29 cellular contexts compared by ENCODE assay signal in the genomic region with DNA sequence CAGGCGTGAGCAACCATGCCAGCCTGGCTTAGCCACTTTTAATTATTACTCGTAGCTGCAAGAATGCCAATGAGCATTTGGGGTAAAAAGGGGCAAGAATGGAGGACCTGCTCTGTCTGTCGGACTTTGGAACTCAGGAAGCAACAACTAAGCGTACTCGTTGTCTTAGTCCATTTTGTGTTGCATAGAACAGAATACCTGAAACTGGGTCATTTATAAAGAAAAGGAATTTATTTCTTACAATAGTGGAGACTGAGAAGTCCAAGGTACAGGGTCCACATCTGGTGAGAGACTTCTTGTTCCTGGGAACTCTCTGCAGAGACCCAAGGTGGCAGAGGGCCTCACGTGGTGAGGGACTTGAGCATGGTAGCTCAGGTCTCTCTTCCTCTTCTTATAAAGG.
"Had no signal": no experiment of that assay in that cellular context is flagged by ENCODE, and none has a peak within 500 bp of the region (broad histone marks: within the 10 kb centered on the region; RNA-seq: fewer than 3 reads in every experiment).

No MANE protein-coding gene starts in this region.

- H3K4me1 ChIP-seq: adrenal gland, body of pancreas, colonic mucosa, esophagus squamous epithelium, gastroesophageal sphincter had no signal

- H3K27ac ChIP-seq: adrenal gland, body of pancreas, cardiac muscle cell, colonic mucosa, epithelial cell of prostate, esophagus squamous epithelium, gastroesophageal sphincter, heart right ventricle had no signal

- ATAC-seq: activated CD4-positive, alpha-beta T cell treated with anti-CD3 and anti-CD28 coated beads for 36 hours; activated CD8-positive, alpha-beta memory T cell treated with anti-CD3 and anti-CD28 coated beads, Interleukin-2, amount 10 ng/mL, durations not matched to agents 7 days and 5 days; activated CD8-positive, alpha-beta T cell treated with anti-CD3 and anti-CD28 coated beads, Interleukin-2, amount 10 ng/mL, durations not matched to agents 7 days and 5 days; activated naive CD8-positive, alpha-beta T cell treated with anti-CD3 and anti-CD28 coated beads, Interleukin-2, amount 50 U/mL, for 24 hours; body of pancreas; gastroesophageal sphincter; heart right ventricle had no signal

- H3K36me3 ChIP-seq: adrenal gland, cardiac muscle cell, colonic mucosa, esophagus squamous epithelium, gastroesophageal sphincter, heart right ventricle had no signal

- H3K27me3 ChIP-seq: adrenal gland, body of pancreas, cardiac muscle cell, colonic mucosa, esophagus squamous epithelium, gastroesophageal sphincter, heart right ventricle had no signal

- DNase-seq: activated CD4-positive, alpha-beta memory T cell treated with anti-CD3 and anti-CD28 coated beads for 36 hours; activated CD4-positive, alpha-beta T cell treated with anti-CD3 and anti-CD28 coated beads for 36 hours; activated CD4-positive, alpha-beta T cell treated with anti-CD3 and anti-CD28 coated beads, Interleukin-2, amount 10 ng/mL, durations not matched to agents 24 days and 14 days; activated CD4-positive, CD25-positive, alpha-beta regulatory T cell; activated CD4-positive, CD25-positive, alpha-beta regulatory T cell treated with anti-CD3 and anti-CD28 coated beads, Interleukin-2, amount 50 U/mL, for 72 hours; activated CD8-positive, alpha-beta memory T cell treated with anti-CD3 and anti-CD28 coated beads, Interleukin-2, amount 10 ng/mL, durations not matched to agents 7 days and 5 days; activated CD8-positive, alpha-beta memory T cell treated with anti-CD3 and anti-CD28 coated beads, Interleukin-2, amount 50 U/mL, for 4 hours; activated CD8-positive, alpha-beta T cell treated with anti-CD3 and anti-CD28 coated beads, Interleukin-2, amount 10 ng/mL, durations not matched to agents 7 days and 5 days; activated effector memory CD4-positive, alpha-beta T cell treated with anti-CD3 and anti-CD28 coated beads, Interleukin-2, amount 50 U/mL, for 16 hours; activated naive CD4-positive, alpha-beta T cell treated with anti-CD3 and anti-CD28 coated beads for 36 hours; activated naive CD8-positive, alpha-beta T cell treated with anti-CD3 and anti-CD28 coated beads for 36 hours; activated naive CD8-positive, alpha-beta T cell treated with anti-CD3 and anti-CD28 coated beads, Interleukin-2, amount 50 U/mL, for 24 hours; activated T-cell treated with anti-CD3 and anti-CD28 coated beads, Interleukin-2, amount 50 U/mL, for 1 hour; activated T-cell treated with anti-CD3 and anti-CD28 coated beads, Interleukin-2, amount 50 U/mL, for 48 hours; adrenal gland; amygdala; aorta; body of pancreas; central memory CD4-positive, alpha-beta T cell; cerebellar nuclear complex; colonic mucosa; effector CD8-positive, alpha-beta T cell; esophagus squamous epithelium; foreskin melanocyte; heart right ventricle; T-helper 2 cell had no signal

- H3K4me3 ChIP-seq: adrenal gland, body of pancreas, cardiac muscle cell, colonic mucosa, esophagus squamous epithelium, gastroesophageal sphincter, heart right ventricle had no signal

- H3K9me3 ChIP-seq: adrenal gland, body of pancreas, colonic mucosa, esophagus squamous epithelium, gastroesophageal sphincter, heart right ventricle had no signal
